19 cellular contexts compared by ENCODE assay signal in genomic region chr14:75299576-75299975, GRCh38. TPM values are rescaled to one million over a fixed set of nuclear protein-coding genes. Genes with fewer than 3 reads are reported as not detected.
DNase-seq lines count a peak whose midpoint lies in the region; ATAC-seq and TF ChIP-seq lines count a peak whose summit lies in the region.
"Had no signal": no experiment of that assay in that cellular context is flagged by ENCODE, and none has a peak within 500 bp of the region (broad histone marks: within the 10 kb centered on the region; RNA-seq: fewer than 3 reads in every experiment).

No MANE protein-coding gene starts in this region.

- no peaks in the 10 kb centered on the region for H3K9me3 Mint-ChIP-seq in dendritic cell treated with granulocyte-macrophage colony-stimulating factor and Interleukin-4, amounts not matched to agents 40 ng/mL and 50 ng/mL, for 4 days
- no peaks in the 10 kb centered on the region for H3K9me3 Mint-ChIP-seq in nephron
- H3K9me3 Mint-ChIP-seq: activated CD4-positive, alpha-beta T cell treated with anti-CD3 and anti-CD28 coated beads, Interleukin-2, amount 10 ng/mL, durations not matched to agents 7 days and 5 days; activated naive CD8-positive, alpha-beta T cell treated with anti-CD3 and anti-CD28 coated beads, Interleukin-2, amount 10 ng/mL, durations not matched to agents 7 days and 5 days; CD8-positive, alpha-beta T cell; naive B cell; stimulated activated naive CD8-positive, alpha-beta T cell treated with anti-CD3 and anti-CD28 coated beads, Interleukin-15, Interleukin-2, amounts not matched to agents 100 ng/mL and 50 ng/mL, for 24 hours had no signal

- H3K36me3 Mint-ChIP-seq in dendritic cell treated with granulocyte-macrophage colony-stimulating factor and Interleukin-4, amounts not matched to agents 40 ng/mL and 50 ng/mL, for 4 days (ENCODE audit: low read depth), result no peaks in the 10 kb centered on the region
- H3K36me3 Mint-ChIP-seq in nephron (ENCODE audit: low read depth), result no peaks in the 10 kb centered on the region
- H3K36me3 Mint-ChIP-seq: activated naive CD8-positive, alpha-beta T cell treated with anti-CD3 and anti-CD28 coated beads, Interleukin-2, amount 10 ng/mL, durations not matched to agents 7 days and 5 days; CD8-positive, alpha-beta T cell; naive B cell had no signal

- H3K27ac ChIP-seq in HL-60 (replicated peaks) (peak overlapping the region; percentile 95), thymus (ENCODE audit: low read depth) (peak overlapping the region; percentile 9)
- H3K27ac ChIP-seq: KMS-11, SJCRH30 had no signal

- peaks cover 81% of the 10 kb centered on the region for H3K4me1 Mint-ChIP-seq in dendritic cell treated with granulocyte-macrophage colony-stimulating factor and Interleukin-4, amounts not matched to agents 40 ng/mL and 50 ng/mL, for 4 days (ENCODE audit: low read depth)
- peaks cover 45% of the 10 kb centered on the region for H3K4me1 Mint-ChIP-seq in nephron

- no peaks in the 10 kb centered on the region for H3K9me3 ChIP-seq in thymus (ENCODE audit: control insufficient read depth)
- H3K9me3 ChIP-seq: body of pancreas, SJCRH30 had no signal

- TF ChIP-seq CTCF in HL-60 (IDR thresholded peaks at IDR 0.05; ENCODE audit: insufficient read depth, low read length) (no peak), nephron (IDR thresholded peaks at IDR 0.05; ENCODE audit: unreplicated experiment in 3 of 3) (no peak)

- H3K4me3 Mint-ChIP-seq in dendritic cell treated with granulocyte-macrophage colony-stimulating factor and Interleukin-4, amounts not matched to agents 40 ng/mL and 50 ng/mL, for 4 days, result no peak overlapping the region
- no peak overlapping the region for H3K4me3 Mint-ChIP-seq in nephron
- H3K4me3 Mint-ChIP-seq: activated CD4-positive, alpha-beta T cell treated with anti-CD3 and anti-CD28 coated beads, Interleukin-2, amount 10 ng/mL, durations not matched to agents 7 days and 5 days; activated naive CD8-positive, alpha-beta T cell treated with anti-CD3 and anti-CD28 coated beads, Interleukin-2, amount 10 ng/mL, durations not matched to agents 7 days and 5 days; CD8-positive, alpha-beta T cell; naive B cell; stimulated activated naive CD8-positive, alpha-beta T cell treated with anti-CD3 and anti-CD28 coated beads, Interleukin-15, Interleukin-2, amounts not matched to agents 100 ng/mL and 50 ng/mL, for 24 hours had no signal

- no peak for ATAC-seq in GM18861 (IDR thresholded peaks at IDR 0.05; ENCODE audit: unreplicated experiment)
- ATAC-seq: body of pancreas; CD8-positive, alpha-beta T cell; PC-3 had no signal

- no peak overlapping the region for H3K4me3 ChIP-seq in HL-60 (replicated peaks; ENCODE audit: insufficient read depth, low read length)
- H3K4me3 ChIP-seq in thymus (ENCODE audit: low read length), result no peak overlapping the region
- H3K4me3 ChIP-seq: body of pancreas, SJCRH30 had no signal

- H3K27ac Mint-ChIP-seq in dendritic cell treated with granulocyte-macrophage colony-stimulating factor and Interleukin-4, amounts not matched to agents 40 ng/mL and 50 ng/mL, for 4 days, result peak overlapping the region; percentile 98
- H3K27ac Mint-ChIP-seq in nephron, result peak overlapping the region; percentile 15 to 85 (median 67)
- H3K27ac Mint-ChIP-seq: activated CD4-positive, alpha-beta T cell treated with anti-CD3 and anti-CD28 coated beads, Interleukin-2, amount 10 ng/mL, durations not matched to agents 7 days and 5 days; activated naive CD8-positive, alpha-beta T cell treated with anti-CD3 and anti-CD28 coated beads, Interleukin-2, amount 10 ng/mL, durations not matched to agents 7 days and 5 days; CD8-positive, alpha-beta T cell; stimulated activated naive CD8-positive, alpha-beta T cell treated with anti-CD3 and anti-CD28 coated beads, Interleukin-15, Interleukin-2, amounts not matched to agents 100 ng/mL and 50 ng/mL, for 24 hours had no signal

- 71% methylated on average over 1 of the region's 1 CpG for WGBS in thymus

- intact Hi-C loops in dendritic cell treated with granulocyte-macrophage colony-stimulating factor and Interleukin-4, amounts not matched to agents 40 ng/mL and 50 ng/mL, for 4 days (cut with micrococcal nuclease), result loop anchor here (2.0 to 10.0 kb wide), 3 partner anchors 17 to 122 kb away; partner anchors contain the start of gene TMED10

- no peaks in the 10 kb centered on the region for H3K27me3 ChIP-seq in HL-60 (ENCODE audit: insufficient read depth, poor library complexity, severe bottlenecking)
- peaks cover 6% of the 10 kb centered on the region for H3K27me3 ChIP-seq in thymus (ENCODE audit: control insufficient read depth, insufficient read depth)
- H3K27me3 ChIP-seq: body of pancreas, SJCRH30 had no signal

- H3K4me1 ChIP-seq in thymus (ENCODE audit: control insufficient read depth, insufficient read depth, low read length), result peaks cover 14% of the 10 kb centered on the region
- H3K4me1 ChIP-seq: SJCRH30 had no signal

- H3K27me3 Mint-ChIP-seq in dendritic cell treated with granulocyte-macrophage colony-stimulating factor and Interleukin-4, amounts not matched to agents 40 ng/mL and 50 ng/mL, for 4 days, result no peaks in the 10 kb centered on the region
- peaks cover 5% of the 10 kb centered on the region for H3K27me3 Mint-ChIP-seq in nephron (ENCODE audit: low read depth)
- H3K27me3 Mint-ChIP-seq: activated naive CD8-positive, alpha-beta T cell treated with anti-CD3 and anti-CD28 coated beads, Interleukin-2, amount 10 ng/mL, durations not matched to agents 7 days and 5 days had no signal

- DNase-seq in HL-60 (ENCODE audit: low read depth in 1 of 2, low spot score in 1 of 2) (no peak), NCI-H446 treated with DMSO at 0.1 percent for 48 hours (lab: John Stamatoyannopoulos, UW) (no peak), T1000 (lab: John Stamatoyannopoulos, UW) (no peak)
- DNase-seq: activated CD4-positive, alpha-beta T cell treated with anti-CD3 and anti-CD28 coated beads, Interleukin-2, amount 10 ng/mL, durations not matched to agents 7 days and 5 days; activated naive CD8-positive, alpha-beta T cell treated with anti-CD3 and anti-CD28 coated beads, Interleukin-2, amount 10 ng/mL, durations not matched to agents 7 days and 5 days; CD8-positive, alpha-beta T cell; GDM1; naive B cell; NCI-H187 treated with DMSO at 0.1 percent for 48 hours; PC-3; SJCRH30; stimulated activated CD4-positive, alpha-beta T cell treated with anti-CD3 and anti-CD28 coated beads, Interleukin-4, amount 100 ng/mL, for 1 hour had no signal

- no peaks in the 10 kb centered on the region for H3K36me3 ChIP-seq in thymus (ENCODE audit: control insufficient read depth, insufficient read depth)
- H3K36me3 ChIP-seq: SJCRH30 had no signal

RNA-seq across cellular contexts. Expression of gene FOS, which starts 20.9 kb away (rescaled TPM):
- 253 TPM for polyA plus RNA-seq in thymus
